ENCODE assay signal across 21 cellular contexts in genomic region chr2:8993902-8994278, GRCh38. TPM values are rescaled to one million over a fixed set of nuclear protein-coding genes. Genes with fewer than 3 reads are reported as not detected.
A peak's percentile ranks its signal among the peaks of the same experiment; 100 is the strongest.
DNase-seq lines count a peak whose midpoint lies in the region; ATAC-seq, FAIRE-seq and TF ChIP-seq lines count a peak whose summit lies in the region.
"Had no signal": no experiment of that assay in that cellular context is flagged by ENCODE, and none has a peak within 500 bp of the region (broad histone marks: within the 10 kb centered on the region; RNA-seq: fewer than 3 reads in every experiment).

No MANE protein-coding gene starts in this region.

- FAIRE-seq in bronchial epithelial cell (lab: Jason Lieb, UNC) = no peak
- FAIRE-seq: GM12891, GM18507, RCC 7860 had no signal

- no peak overlapping the region for H3K4me2 ChIP-seq in SK-N-SH

- H3K27me3 ChIP-seq in SK-N-SH (ENCODE audit: insufficient read depth) (no peaks in the 10 kb centered on the region), bronchial epithelial cell (ENCODE audit: control insufficient read depth, insufficient read depth, low read length) (no peaks in the 10 kb centered on the region), A673 (replicated peaks; ENCODE audit: insufficient read depth, low read depth, low read length, poor library complexity) (no peaks in the 10 kb centered on the region)

- peaks cover 98% of the 10 kb centered on the region for H3K79me2 ChIP-seq in SK-N-SH (ENCODE audit: insufficient read depth)

- no peak for DNase-seq in SK-N-SH
- DNase-seq in bronchial epithelial cell (ENCODE audit: low read depth) = peak; percentile 17
- DNase-seq in mucosa of descending colon = no peak
- no peak for DNase-seq in hypothalamus (lab: John Stamatoyannopoulos, UW)
- no peak for DNase-seq in G401 (ENCODE audit: low spot score)
- no peak for DNase-seq in hepatic stellate cell (ENCODE audit: low spot score)
- no peak for DNase-seq in A673 (ENCODE audit: low spot score)
- DNase-seq: C1 segment of cervical spinal cord, DMS 273 treated with DMSO at 0.1 percent for 48 hours, GF-D8, GOT3, KG1, NCI-H1048, NCI-H1694 treated with DMSO at 0.1 percent for 48 hours, NCI-H226, NCI-H524 treated with DMSO at 0.1 percent for 48 hours, SHP77 had no signal

- H4K20me1 ChIP-seq in SK-N-SH (ENCODE audit: insufficient read depth) = peaks cover 42% of the 10 kb centered on the region

- 92% methylated on average over 7 of the region's 7 CpGs for WGBS in SK-N-SH (ENCODE audit: low lambda C conversion rate)

- POLR2A ChIA-PET in SK-N-SH (lab: Yijun Ruan, JAX) = no interaction called here
- POLR2A ChIA-PET in A673 (lab: Charles Lee; ENCODE audit: low non-redundant PET) = interaction anchor here (0.7 kb wide), 1 partner anchor 91 kb away, joined by 3 read pairs; no protein-coding TSS in a partner anchor

- H3F3A ChIP-seq in SK-N-SH (replicated peaks; ENCODE audit: insufficient read depth) = no peaks in the 10 kb centered on the region

- TF ChIP-seq EP300 in SK-N-SH (IDR thresholded peaks at IDR 0.05; ENCODE audit: borderline replicate concordance in 1 of 2, low read depth in 1 of 2, low read length in 1 of 2) = no peak

- intact Hi-C loops in mucosa of descending colon (cut with DNase I, micrococcal nuclease) = no loop called here
- intact Hi-C loops in A673 (cut with micrococcal nuclease; ENCODE audit: unreplicated experiment) = no loop called here

- TF ChIP-seq RAD21 in SK-N-SH (IDR thresholded peaks at IDR 0.05; ENCODE audit: low read length) = no peak

- H2AFZ ChIP-seq in SK-N-SH (ENCODE audit: low read depth) = no peak overlapping the region

- H3K9ac ChIP-seq in SK-N-SH = no peak overlapping the region

- H3K4me3 ChIP-seq in SK-N-SH (ENCODE audit: low read depth in 2 of 2, low read length in 1 of 2) = no peak overlapping the region
- no peak overlapping the region for H3K4me3 ChIP-seq in bronchial epithelial cell (ENCODE audit: low read depth, low read length)
- no peak overlapping the region for H3K4me3 ChIP-seq in mucosa of descending colon
- H3K4me3 ChIP-seq in A673 (ENCODE audit: low read depth, low read length, poor library complexity, severe bottlenecking) = no peak overlapping the region

- no peak for TF ChIP-seq CTCF in SK-N-SH (IDR thresholded peaks at IDR 0.05)
- no peak for TF ChIP-seq CTCF in bronchial epithelial cell (IDR thresholded peaks at IDR 0.05; ENCODE audit: insufficient read depth, low read length, severe bottlenecking)
- no peak for TF ChIP-seq CTCF in mucosa of descending colon (IDR thresholded peaks at IDR 0.05)
- TF ChIP-seq CTCF in A673 (conservative IDR thresholded peaks at IDR 0.05; ENCODE audit: low read depth, low read length) = no peak

- in situ Hi-C loops in G401 (cut with HindIII; ENCODE audit: low sequenced_read_pairs) = no loop called here

- H3K27ac ChIP-seq in SK-N-SH (ENCODE audit: low read depth in 2 of 2, low read length in 1 of 2) = no peak overlapping the region
- no peak overlapping the region for H3K27ac ChIP-seq in A673 (ENCODE audit: low read depth, low read length, poor library complexity, severe bottlenecking)

- peaks cover 0 to 18% of the 10 kb centered on the region in 2 experiments; a peak in 3 of 4 replicates for H3K4me1 ChIP-seq in SK-N-SH (ENCODE audit: control insufficient read depth in 1 of 2, insufficient read depth in 2 of 2, low read depth in 1 of 2, low read length in 1 of 2)
- peaks cover 8% of the 10 kb centered on the region for H3K4me1 ChIP-seq in mucosa of descending colon (ENCODE audit: low read depth)
- peaks cover 4% of the 10 kb centered on the region for H3K4me1 ChIP-seq in A673 (ENCODE audit: insufficient read depth, low read length, poor library complexity, severe bottlenecking)

- BruUV-seq in A673 (replicated peaks; lab: Mats Ljungman, UMichigan) = no TSS peak

- no peaks in the 10 kb centered on the region for H3K9me3 ChIP-seq in SK-N-SH
- H3K9me3 ChIP-seq in mucosa of descending colon = no peaks in the 10 kb centered on the region
- no peaks in the 10 kb centered on the region for H3K9me3 ChIP-seq in A673 (ENCODE audit: low read depth, low read length, poor library complexity, severe bottlenecking)

- no peaks in the 10 kb centered on the region for H3K36me3 ChIP-seq in SK-N-SH (replicated peaks in 1 of 2; ENCODE audit: control insufficient read depth in 1 of 2, insufficient read depth in 2 of 2, low read length in 1 of 2)
- H3K36me3 ChIP-seq in bronchial epithelial cell (ENCODE audit: control insufficient read depth, insufficient read depth, low read length) = peaks cover 3% of the 10 kb centered on the region
- H3K36me3 ChIP-seq in mucosa of descending colon (ENCODE audit: low read depth) = no peaks in the 10 kb centered on the region
- H3K36me3 ChIP-seq in A673 (ENCODE audit: insufficient read depth, low read length, poor library complexity, severe bottlenecking) = no peaks in the 10 kb centered on the region

- ATAC-seq in SK-N-SH treated with all-trans-retinoic acid at 6 μM for 48 hours = peak; percentile 14; the same call in 1 of the 3 replicates
- ATAC-seq in mucosa of descending colon = peak; percentile 90

- CTCF ChIA-PET in SK-N-SH (lab: Yijun Ruan, JAX) = interaction anchor here (1.5 to 1.6 kb wide), 2 partner anchors 10 to 121 kb away, joined by 3 to 4 read pairs; partner anchors contain the start of gene MBOAT2
- CTCF ChIA-PET in A673 (lab: Charles Lee) = no interaction called here

- H3K9me2 ChIP-seq in SK-N-SH = no peaks in the 10 kb centered on the region

TF ChIP-seq in SK-N-SH treated with all-trans-retinoic acid at 6 μM for 48 hours, 23 proteins besides CTCF, POLR2A, EP300 and RAD21 (continues in another document):
- TF ChIP-seq ZNF8 (CRISPR knock-in tag; IDR thresholded peaks at IDR 0.05) (no peak), ZC3H10 (CRISPR knock-in tag; IDR thresholded peaks at IDR 0.05) (no peak), ZNF565 (CRISPR knock-in tag; conservative IDR thresholded peaks at IDR 0.05; ENCODE audit: low read depth) (no peak), BACH2 (CRISPR knock-in tag; IDR thresholded peaks at IDR 0.05; ENCODE audit: borderline replicate concordance) (no peak), CSDC2 (CRISPR knock-in tag; IDR thresholded peaks at IDR 0.05) (no peak), ZFP30 (CRISPR knock-in tag; IDR thresholded peaks at IDR 0.05) (no peak), CSRNP3 (CRISPR knock-in tag; IDR thresholded peaks at IDR 0.05) (no peak), SNAI2 (CRISPR knock-in tag; IDR thresholded peaks at IDR 0.05) (no peak), ISL1 (CRISPR knock-in tag; IDR thresholded peaks at IDR 0.05) (no peak)

TF ChIP-seq in SK-N-SH, 30 proteins besides CTCF, POLR2A, EP300 and RAD21 (continues in another document):
- TF ChIP-seq YY1 (IDR thresholded peaks at IDR 0.05; ENCODE audit: low read depth) (no peak), GABPA (IDR thresholded peaks at IDR 0.05; ENCODE audit: low read depth) (no peak), SMC3 (IDR thresholded peaks at IDR 0.05; ENCODE audit: low read depth, low read length) (no peak), RFX5 (IDR thresholded peaks at IDR 0.05; ENCODE audit: low read length) (no peak), TAF1 (IDR thresholded peaks at IDR 0.05; ENCODE audit: borderline replicate concordance, low read depth, low read length) (no peak), JUND (IDR thresholded peaks at IDR 0.05) (no peak), RXRA (IDR thresholded peaks at IDR 0.05; ENCODE audit: borderline replicate concordance, low read depth) (no peak), PBX3 (IDR thresholded peaks at IDR 0.05) (no peak), USF1 (IDR thresholded peaks at IDR 0.05; ENCODE audit: borderline replicate concordance, low read depth) (no peak), FOXJ3 (CRISPR knock-in tag; IDR thresholded peaks at IDR 0.05) (no peak), CHD2 (IDR thresholded peaks at IDR 0.05; ENCODE audit: low read length, partially characterized antibody) (no peak), USF2 (IDR thresholded peaks at IDR 0.05; ENCODE audit: borderline replicate concordance, low read depth, low read length) (no peak)

RNA-seq across cellular contexts. Expression of gene MBOAT2, which starts 9.6 kb away (rescaled TPM):
- 33.9 and 41.3 TPM in 2 replicates for polyA plus RNA-seq in SK-N-SH (2012; rRNA removed)
- polyA plus RNA-seq in SK-N-SH (2012; cell fraction: cytosol; rRNA removed) = 32.1 and 33.3 TPM in 2 replicates
- polyA plus RNA-seq in SK-N-SH (2012; cell fraction: nucleus; rRNA removed) = 63.1 and 166 TPM in 2 replicates
- total RNA-seq in bronchial epithelial cell = 93.3 and 145 TPM in 2 replicates
- 10 to 100 TPM; 36.1 to 65.6 (median 50.6) TPM for total RNA-seq in mucosa of descending colon
- total RNA-seq in G401 (2014; rRNA removed; shearing (Covaris generic)) = 51.1 and 90.5 TPM in 2 replicates
- total RNA-seq in A673 (2021) = 61.6 and 65.1 TPM in 2 replicates
